In the genomic region with DNA sequence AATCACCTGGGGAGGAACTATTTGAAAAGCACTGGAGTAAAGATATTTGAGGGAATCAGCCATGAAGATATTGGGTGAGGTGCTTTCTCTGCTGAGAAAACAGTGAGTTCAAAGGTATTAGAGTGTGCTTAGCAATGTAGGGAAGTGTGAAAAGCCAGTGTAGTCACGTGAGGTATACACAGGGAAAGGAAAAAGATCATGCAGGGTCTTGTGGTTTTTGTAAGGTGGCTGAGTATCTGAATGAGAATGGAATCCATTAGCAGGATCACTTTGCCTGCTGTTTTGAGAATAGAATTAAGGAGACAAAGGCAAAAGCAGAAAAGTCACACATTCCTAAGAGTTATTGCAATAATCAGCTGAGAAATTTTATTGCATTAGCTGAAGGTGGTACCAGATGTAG, we compare ENCODE assay signal across 1 cellular context.
TF ChIP-seq lines count a peak whose summit lies in the region.

No MANE protein-coding gene starts in this region.

TF ChIP-seq in GM23338, 12 proteins besides CTCF, POLR2A, EP300 and RAD21 (continued from another document):
- TF ChIP-seq, protein P1, sequence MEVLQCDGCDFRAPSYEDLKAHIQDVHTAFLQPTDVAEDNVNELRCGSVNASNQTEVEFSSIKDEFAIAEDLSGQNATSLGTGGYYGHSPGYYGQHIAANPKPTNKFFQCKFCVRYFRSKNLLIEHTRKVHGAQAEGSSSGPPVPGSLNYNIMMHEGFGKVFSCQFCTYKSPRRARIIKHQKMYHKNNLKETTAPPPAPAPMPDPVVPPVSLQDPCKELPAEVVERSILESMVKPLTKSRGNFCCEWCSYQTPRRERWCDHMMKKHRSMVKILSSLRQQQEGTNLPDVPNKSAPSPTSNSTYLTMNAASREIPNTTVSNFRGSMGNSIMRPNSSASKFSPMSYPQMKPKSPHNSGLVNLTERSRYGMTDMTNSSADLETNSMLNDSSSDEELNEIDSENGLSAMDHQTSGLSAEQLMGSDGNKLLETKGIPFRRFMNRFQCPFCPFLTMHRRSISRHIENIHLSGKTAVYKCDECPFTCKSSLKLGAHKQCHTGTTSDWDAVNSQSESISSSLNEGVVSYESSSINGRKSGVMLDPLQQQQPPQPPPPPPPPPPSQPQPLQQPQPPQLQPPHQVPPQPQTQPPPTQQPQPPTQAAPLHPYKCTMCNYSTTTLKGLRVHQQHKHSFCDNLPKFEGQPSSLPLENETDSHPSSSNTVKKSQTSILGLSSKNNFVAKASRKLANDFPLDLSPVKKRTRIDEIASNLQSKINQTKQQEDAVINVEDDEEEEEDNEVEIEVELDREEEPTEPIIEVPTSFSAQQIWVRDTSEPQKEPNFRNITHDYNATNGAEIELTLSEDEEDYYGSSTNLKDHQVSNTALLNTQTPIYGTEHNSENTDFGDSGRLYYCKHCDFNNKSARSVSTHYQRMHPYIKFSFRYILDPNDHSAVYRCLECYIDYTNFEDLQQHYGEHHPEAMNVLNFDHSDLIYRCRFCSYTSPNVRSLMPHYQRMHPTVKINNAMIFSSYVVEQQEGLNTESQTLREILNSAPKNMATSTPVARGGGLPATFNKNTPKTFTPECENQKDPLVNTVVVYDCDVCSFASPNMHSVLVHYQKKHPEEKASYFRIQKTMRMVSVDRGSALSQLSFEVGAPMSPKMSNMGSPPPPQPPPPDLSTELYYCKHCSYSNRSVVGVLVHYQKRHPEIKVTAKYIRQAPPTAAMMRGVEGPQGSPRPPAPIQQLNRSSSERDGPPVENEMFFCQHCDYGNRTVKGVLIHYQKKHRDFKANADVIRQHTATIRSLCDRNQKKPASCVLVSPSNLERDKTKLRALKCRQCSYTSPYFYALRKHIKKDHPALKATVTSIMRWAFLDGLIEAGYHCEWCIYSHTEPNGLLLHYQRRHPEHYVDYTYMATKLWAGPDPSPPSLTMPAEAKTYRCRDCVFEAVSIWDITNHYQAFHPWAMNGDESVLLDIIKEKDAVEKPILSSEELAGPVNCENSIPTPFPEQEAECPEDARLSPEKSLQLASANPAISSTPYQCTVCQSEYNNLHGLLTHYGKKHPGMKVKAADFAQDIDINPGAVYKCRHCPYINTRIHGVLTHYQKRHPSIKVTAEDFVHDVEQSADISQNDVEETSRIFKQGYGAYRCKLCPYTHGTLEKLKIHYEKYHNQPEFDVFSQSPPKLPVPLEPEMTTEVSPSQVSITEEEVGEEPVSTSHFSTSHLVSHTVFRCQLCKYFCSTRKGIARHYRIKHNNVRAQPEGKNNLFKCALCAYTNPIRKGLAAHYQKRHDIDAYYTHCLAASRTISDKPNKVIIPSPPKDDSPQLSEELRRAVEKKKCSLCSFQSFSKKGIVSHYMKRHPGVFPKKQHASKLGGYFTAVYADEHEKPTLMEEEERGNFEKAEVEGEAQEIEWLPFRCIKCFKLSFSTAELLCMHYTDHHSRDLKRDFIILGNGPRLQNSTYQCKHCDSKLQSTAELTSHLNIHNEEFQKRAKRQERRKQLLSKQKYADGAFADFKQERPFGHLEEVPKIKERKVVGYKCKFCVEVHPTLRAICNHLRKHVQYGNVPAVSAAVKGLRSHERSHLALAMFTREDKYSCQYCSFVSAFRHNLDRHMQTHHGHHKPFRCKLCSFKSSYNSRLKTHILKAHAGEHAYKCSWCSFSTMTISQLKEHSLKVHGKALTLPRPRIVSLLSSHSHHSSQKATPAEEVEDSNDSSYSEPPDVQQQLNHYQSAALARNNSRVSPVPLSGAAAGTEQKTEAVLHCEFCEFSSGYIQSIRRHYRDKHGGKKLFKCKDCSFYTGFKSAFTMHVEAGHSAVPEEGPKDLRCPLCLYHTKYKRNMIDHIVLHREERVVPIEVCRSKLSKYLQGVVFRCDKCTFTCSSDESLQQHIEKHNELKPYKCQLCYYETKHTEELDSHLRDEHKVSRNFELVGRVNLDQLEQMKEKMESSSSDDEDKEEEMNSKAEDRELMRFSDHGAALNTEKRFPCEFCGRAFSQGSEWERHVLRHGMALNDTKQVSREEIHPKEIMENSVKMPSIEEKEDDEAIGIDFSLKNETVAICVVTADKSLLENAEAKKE (CRISPR knock-in tag; IDR thresholded peaks at IDR 0.05) = peak; percentile 18; the same call in 1 of the 2 replicates
- no peak for TF ChIP-seq EZH2 (IDR thresholded peaks at IDR 0.05; ENCODE audit: low read depth, unreplicated experiment)
